8 cellular contexts compared by ENCODE assay signal in the genomic region with DNA sequence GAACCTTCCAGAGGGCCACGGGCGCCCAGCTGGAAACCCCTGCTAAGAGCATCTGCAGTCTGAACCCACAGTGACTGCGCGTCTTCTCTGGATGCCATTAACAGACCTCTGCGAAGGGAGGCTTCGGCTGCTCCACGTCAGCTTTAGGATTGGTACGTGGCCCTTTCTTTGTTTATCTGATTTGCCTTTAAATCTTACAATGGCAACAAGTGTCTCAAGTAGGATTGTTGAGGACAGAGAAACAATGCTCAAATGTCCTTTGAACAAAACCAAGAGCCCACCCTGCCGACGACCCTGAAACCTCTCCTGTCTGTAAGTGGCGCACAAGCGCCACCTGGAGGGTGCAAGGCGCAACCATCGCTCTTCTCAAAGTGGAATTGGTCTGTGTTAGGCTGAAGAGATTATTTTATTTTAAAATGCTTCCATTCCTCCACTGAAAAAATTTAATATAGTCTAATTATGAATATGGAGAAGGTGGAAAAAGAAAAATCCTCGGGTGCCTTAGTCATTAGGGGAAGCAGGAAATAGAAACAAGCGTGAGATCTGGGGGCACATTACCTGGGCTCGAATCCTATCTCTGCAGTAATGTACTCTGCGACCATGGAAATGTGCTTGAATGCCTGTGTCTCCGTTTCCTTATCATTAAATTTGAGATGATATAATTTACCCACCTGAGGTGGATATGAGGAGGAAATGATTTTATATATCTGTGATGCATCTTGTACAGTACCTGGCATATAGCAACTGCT.
DNase-seq lines count a peak whose midpoint lies in the region; ATAC-seq and TF ChIP-seq lines count a peak whose summit lies in the region.

No MANE protein-coding gene starts in this region.

- H3K27me3 ChIP-seq in CD4-positive, alpha-beta T cell (ENCODE audit: control insufficient read depth, insufficient read depth, low read length), result peaks cover 3% of the 10 kb centered on the region
- H3K27me3 ChIP-seq in esophagus squamous epithelium (peaks cover 0 to 6% (median under 1%) of the 10 kb centered on the region in 4 donors), vagina (no peaks in the 10 kb centered on the region)
- no peaks in the 10 kb centered on the region for H3K27me3 ChIP-seq in naive thymus-derived CD4-positive, alpha-beta T cell (ENCODE audit: control insufficient read depth in 2 of 2, insufficient read depth in 2 of 2, low read length in 2 of 2)

- peak overlapping the region; percentile 75 for H3K4me3 Mint-ChIP-seq in CD4-positive, alpha-beta T cell
- H3K4me3 Mint-ChIP-seq in WTC11, result peak overlapping the region; percentile 48
- H3K4me3 Mint-ChIP-seq in naive thymus-derived CD4-positive, alpha-beta T cell, result peak overlapping the region in 8 of 10 donors; percentile 57 to 77 (median 70)

- WGBS in esophagus squamous epithelium, 2 donors, result 32 to 34% methylated on average over 19 of the region's 19 CpGs

- no peaks in the 10 kb centered on the region for H3K9me3 ChIP-seq in CD4-positive, alpha-beta T cell (ENCODE audit: control insufficient read depth, low read length)
- H3K9me3 ChIP-seq in esophagus squamous epithelium, result no peaks in the 10 kb centered on the region
- no peaks in the 10 kb centered on the region for H3K9me3 ChIP-seq in naive thymus-derived CD4-positive, alpha-beta T cell (ENCODE audit: control insufficient read depth in 2 of 3, low read length in 3 of 3)
- H3K9me3 ChIP-seq in vagina, result no peaks in the 10 kb centered on the region

- no peaks in the 10 kb centered on the region for H3K9me3 Mint-ChIP-seq in CD4-positive, alpha-beta T cell
- peaks cover 10% of the 10 kb centered on the region for H3K9me3 Mint-ChIP-seq in WTC11
- no peaks in the 10 kb centered on the region for H3K9me3 Mint-ChIP-seq in naive thymus-derived CD4-positive, alpha-beta T cell

- peak; percentile 70 for TF ChIP-seq CTCF in CD4-positive, alpha-beta T cell (IDR thresholded peaks at IDR 0.05)
- TF ChIP-seq CTCF in WTC11 (IDR thresholded peaks at IDR 0.05) (peak; percentile 90), esophagus squamous epithelium (IDR thresholded peaks at IDR 0.05) (peak; percentile 33 to 73 (median 68)), vagina (IDR thresholded peaks at IDR 0.05) (peak; percentile 49 to 75 (median 69))

- peak in 3 of 10 experiments; percentile 4 to 18 (median 15) for DNase-seq in CD4-positive, alpha-beta T cell
- DNase-seq in NAMALWA (ENCODE audit: low spot score) (peak; percentile 66), WTC11 (ENCODE audit: low spot score) (peak; percentile 67), esophagus squamous epithelium (lab: John Stamatoyannopoulos, UW) (no peak), vagina (ENCODE audit: extremely low spot score in 2 of 2) (no peak)
- DNase-seq in naive thymus-derived CD4-positive, alpha-beta T cell, result peak in 5 of 9 donors; percentile 6 to 36 (median 18)

- H3K27ac Mint-ChIP-seq in CD4-positive, alpha-beta T cell, result no peak overlapping the region
- H3K27ac Mint-ChIP-seq in WTC11, result peak overlapping the region; percentile 84
- H3K27ac Mint-ChIP-seq in naive thymus-derived CD4-positive, alpha-beta T cell, result peak overlapping the region in 1 of 9 donors; percentile 53

- ATAC-seq in CD4-positive, alpha-beta T cell (ENCODE audit: poor library complexity), result peak; percentile 54
- ATAC-seq in GM19397 (IDR thresholded peaks at IDR 0.05; ENCODE audit: unreplicated experiment), result peak; percentile 66
- peak; percentile 75 for ATAC-seq in WTC11
- ATAC-seq in naive thymus-derived CD4-positive, alpha-beta T cell, result peak; percentile 67
- no peak for ATAC-seq in HG03095 (IDR thresholded peaks at IDR 0.05; ENCODE audit: unreplicated experiment)

- H3K36me3 ChIP-seq in esophagus squamous epithelium (no peaks in the 10 kb centered on the region), vagina (no peaks in the 10 kb centered on the region)
- no peaks in the 10 kb centered on the region for H3K36me3 ChIP-seq in naive thymus-derived CD4-positive, alpha-beta T cell (ENCODE audit: control insufficient read depth in 2 of 3, insufficient read depth in 3 of 3, low read length in 3 of 3)

- peaks cover 32% of the 10 kb centered on the region for H3K4me1 Mint-ChIP-seq in CD4-positive, alpha-beta T cell (ENCODE audit: low read depth)
- H3K4me1 Mint-ChIP-seq in WTC11, result peaks cover 70% of the 10 kb centered on the region
- H3K4me1 Mint-ChIP-seq in naive thymus-derived CD4-positive, alpha-beta T cell, result peaks cover 5 to 19% (median 8%) of the 10 kb centered on the region in 7 donors

- intact Hi-C loops in CD4-positive, alpha-beta T cell (cut with DNase I, micrococcal nuclease), result no loop called here
- intact Hi-C loops in esophagus squamous epithelium (cut with DNase I) (loop anchor here (5.0 to 10.0 kb wide), 2 partner anchors 128 to 835 kb away; no protein-coding TSS in a partner anchor), vagina (cut with DNase I) (loop anchor here (10.0 kb wide), 2 partner anchors 125 to 835 kb away; no protein-coding TSS in a partner anchor)
- intact Hi-C loops in naive thymus-derived CD4-positive, alpha-beta T cell (cut with micrococcal nuclease), result loop anchor here (1.0 kb wide), 3 partner anchors 130 to 841 kb away; no protein-coding TSS in a partner anchor

- no peaks in the 10 kb centered on the region for H3K36me3 Mint-ChIP-seq in CD4-positive, alpha-beta T cell (ENCODE audit: low read depth)
- peaks cover 2% of the 10 kb centered on the region; the same call in 1 of the 2 replicates for H3K36me3 Mint-ChIP-seq in WTC11
- no peaks in the 10 kb centered on the region for H3K36me3 Mint-ChIP-seq in naive thymus-derived CD4-positive, alpha-beta T cell

- H3K4me1 ChIP-seq in esophagus squamous epithelium, result no peaks in the 10 kb centered on the region
- H3K4me1 ChIP-seq in naive thymus-derived CD4-positive, alpha-beta T cell (ENCODE audit: control insufficient read depth in 2 of 2, insufficient read depth in 2 of 2, low read length in 2 of 2), result no peaks in the 10 kb centered on the region
- no peaks in the 10 kb centered on the region for H3K4me1 ChIP-seq in vagina

- H3K27me3 Mint-ChIP-seq in CD4-positive, alpha-beta T cell, result peaks cover 30% of the 10 kb centered on the region
- no peaks in the 10 kb centered on the region for H3K27me3 Mint-ChIP-seq in WTC11 (ENCODE audit: low read depth)
- peaks cover 3 to 38% (median 10%) of the 10 kb centered on the region in 5 donors for H3K27me3 Mint-ChIP-seq in naive thymus-derived CD4-positive, alpha-beta T cell

- H3K4me3 ChIP-seq in esophagus squamous epithelium, result peak overlapping the region in 1 of 4 donors; percentile 8
- H3K4me3 ChIP-seq in naive thymus-derived CD4-positive, alpha-beta T cell (ENCODE audit: low read length), result no peak overlapping the region
- H3K4me3 ChIP-seq in vagina, result peak overlapping the region in 1 of 2 donors; percentile 11

- POLR2A ChIA-PET in CD4-positive, alpha-beta T cell (lab: Charles Lee), result no interaction called here
- POLR2A ChIA-PET in WTC11 (lab: Charles Lee), result no interaction called here
- POLR2A ChIA-PET in naive thymus-derived CD4-positive, alpha-beta T cell (lab: Charles Lee), result no interaction called here

- CTCF ChIA-PET in CD4-positive, alpha-beta T cell (lab: Charles Lee), result interaction anchor here (1.0 kb wide), 1 partner anchor 841 kb away, joined by 3 read pairs; no protein-coding TSS in a partner anchor
- CTCF ChIA-PET in WTC11 (lab: Charles Lee), result interaction anchor here (0.6 to 1.4 kb wide), 11 partner anchors 11 to 839 kb away, joined by 3 to 12 read pairs (median 3); no protein-coding TSS in a partner anchor
- CTCF ChIA-PET in naive thymus-derived CD4-positive, alpha-beta T cell (lab: Charles Lee), result interaction anchor here (1.1 kb wide), 1 partner anchor 819 kb away, joined by 4 read pairs; no protein-coding TSS in a partner anchor

- H3K27ac ChIP-seq in CD4-positive, alpha-beta T cell (ENCODE audit: low read depth, low read length), result no peak overlapping the region
- peak overlapping the region in 3 of 4 donors; percentile 5 to 47 (median 31) for H3K27ac ChIP-seq in esophagus squamous epithelium
- H3K27ac ChIP-seq in naive thymus-derived CD4-positive, alpha-beta T cell (ENCODE audit: low read depth, low read length), result no peak overlapping the region
- no peak overlapping the region for H3K27ac ChIP-seq in vagina

- TF ChIP-seq POLR2A in esophagus squamous epithelium (IDR thresholded peaks at IDR 0.05), result no peak
- TF ChIP-seq POLR2A in vagina (IDR thresholded peaks at IDR 0.05), result no peak

TF ChIP-seq in WTC11, 78 proteins besides CTCF, POLR2A, EP300 and RAD21 (continues in another document):
- TF ChIP-seq OVOL2 (CRISPR knock-in tag; IDR thresholded peaks at IDR 0.05; ENCODE audit: borderline replicate concordance) (no peak), NR3C1 (CRISPR knock-in tag; conservative IDR thresholded peaks at IDR 0.05; ENCODE audit: low read depth) (no peak), CBFB (CRISPR knock-in tag; IDR thresholded peaks at IDR 0.05; ENCODE audit: low read depth) (no peak), NFYB (CRISPR knock-in tag; conservative IDR thresholded peaks at IDR 0.05; ENCODE audit: low read depth) (no peak), RELA (CRISPR knock-in tag; IDR thresholded peaks at IDR 0.05; ENCODE audit: borderline replicate concordance) (no peak), NR1H2 (CRISPR knock-in tag; IDR thresholded peaks at IDR 0.05) (no peak)
- TF ChIP-seq, protein P1, sequence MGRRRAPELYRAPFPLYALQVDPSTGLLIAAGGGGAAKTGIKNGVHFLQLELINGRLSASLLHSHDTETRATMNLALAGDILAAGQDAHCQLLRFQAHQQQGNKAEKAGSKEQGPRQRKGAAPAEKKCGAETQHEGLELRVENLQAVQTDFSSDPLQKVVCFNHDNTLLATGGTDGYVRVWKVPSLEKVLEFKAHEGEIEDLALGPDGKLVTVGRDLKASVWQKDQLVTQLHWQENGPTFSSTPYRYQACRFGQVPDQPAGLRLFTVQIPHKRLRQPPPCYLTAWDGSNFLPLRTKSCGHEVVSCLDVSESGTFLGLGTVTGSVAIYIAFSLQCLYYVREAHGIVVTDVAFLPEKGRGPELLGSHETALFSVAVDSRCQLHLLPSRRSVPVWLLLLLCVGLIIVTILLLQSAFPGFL (CRISPR knock-in tag; IDR thresholded peaks at IDR 0.05; ENCODE audit: borderline replicate concordance), result no peak
- TF ChIP-seq, protein P2, sequence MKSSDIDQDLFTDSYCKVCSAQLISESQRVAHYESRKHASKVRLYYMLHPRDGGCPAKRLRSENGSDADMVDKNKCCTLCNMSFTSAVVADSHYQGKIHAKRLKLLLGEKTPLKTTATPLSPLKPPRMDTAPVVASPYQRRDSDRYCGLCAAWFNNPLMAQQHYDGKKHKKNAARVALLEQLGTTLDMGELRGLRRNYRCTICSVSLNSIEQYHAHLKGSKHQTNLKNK (CRISPR knock-in tag; IDR thresholded peaks at IDR 0.05), result no peak

Comparison
In these comparisons a context has a peak if more than half of its experiments do, and no peak if none do; other contexts are left out.
1. DNase-seq: peak in NAMALWA (single experiment), WTC11 (single experiment) and naive thymus-derived CD4-positive, alpha-beta T cell (5 of 9); none in esophagus squamous epithelium (single experiment) and vagina (0 of 2).
2. H3K27ac ChIP-seq: peak in esophagus squamous epithelium (3 of 4); none in CD4-positive, alpha-beta T cell (single experiment), naive thymus-derived CD4-positive, alpha-beta T cell (single experiment) and vagina (single experiment).
3. intact Hi-C loops: an anchor here in esophagus squamous epithelium (5.0 to 10.0 kb wide), naive thymus-derived CD4-positive, alpha-beta T cell (1.0 kb wide) and vagina (10.0 kb wide); none called in CD4-positive, alpha-beta T cell.
4. Peak in every context shown above with its lines, with median percentiles within 50 percentile points of each other: H3K4me3 Mint-ChIP-seq and CTCF ChIP-seq.